Comparison of ENCODE assay signal across 1 cellular context in the genomic region with DNA sequence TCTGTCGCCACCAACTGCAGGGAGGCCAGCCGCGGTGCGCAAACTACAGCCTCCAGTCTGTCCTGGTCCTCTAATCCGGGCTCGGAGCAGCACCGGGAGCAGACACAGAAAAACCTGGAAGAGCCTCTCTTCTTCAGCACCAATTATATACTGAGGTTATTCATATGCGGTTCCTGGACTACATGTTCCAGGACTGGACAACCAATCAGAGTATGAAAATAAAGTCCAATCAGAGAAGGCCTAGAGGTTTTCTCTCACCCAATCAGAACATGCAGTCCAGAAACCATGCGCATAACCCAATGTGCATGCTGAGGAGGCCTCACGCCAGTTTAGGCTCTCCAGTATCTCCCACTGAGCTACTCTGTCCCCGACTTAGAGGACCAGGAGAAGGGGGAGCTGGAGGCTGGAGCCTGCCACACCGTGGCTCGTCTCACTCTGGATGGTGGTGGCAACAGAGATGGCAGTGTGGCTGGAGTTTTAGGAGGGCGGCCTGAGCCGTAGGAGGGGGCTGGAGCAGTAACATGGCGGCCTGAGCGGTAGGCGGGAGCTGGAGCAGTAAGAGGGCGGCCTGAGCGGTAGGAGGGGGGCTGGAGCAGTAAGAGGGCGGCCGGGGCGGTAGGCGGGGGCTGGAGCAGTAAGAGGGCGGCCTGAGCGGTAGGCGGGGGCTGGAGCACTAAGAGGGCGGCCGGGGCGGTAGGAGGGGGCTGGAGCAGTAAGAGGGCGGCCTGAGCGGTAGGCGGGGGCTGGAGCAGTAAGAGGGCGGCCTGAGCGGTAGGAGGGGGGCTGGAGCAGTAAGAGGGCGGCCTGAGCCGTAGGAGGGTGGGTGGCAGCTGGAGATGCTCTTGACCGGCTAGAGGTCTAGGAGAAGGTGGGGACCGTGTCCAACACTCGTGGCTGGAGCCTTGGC.
A peak's percentile ranks its signal among the peaks of the same experiment; 100 is the strongest.
TF ChIP-seq lines count a peak whose summit lies in the region.

No MANE protein-coding gene starts in this region.

TF ChIP-seq in WTC11, 78 proteins besides CTCF, POLR2A, EP300 and RAD21 (continued from another document):
- TF ChIP-seq, protein P1, sequence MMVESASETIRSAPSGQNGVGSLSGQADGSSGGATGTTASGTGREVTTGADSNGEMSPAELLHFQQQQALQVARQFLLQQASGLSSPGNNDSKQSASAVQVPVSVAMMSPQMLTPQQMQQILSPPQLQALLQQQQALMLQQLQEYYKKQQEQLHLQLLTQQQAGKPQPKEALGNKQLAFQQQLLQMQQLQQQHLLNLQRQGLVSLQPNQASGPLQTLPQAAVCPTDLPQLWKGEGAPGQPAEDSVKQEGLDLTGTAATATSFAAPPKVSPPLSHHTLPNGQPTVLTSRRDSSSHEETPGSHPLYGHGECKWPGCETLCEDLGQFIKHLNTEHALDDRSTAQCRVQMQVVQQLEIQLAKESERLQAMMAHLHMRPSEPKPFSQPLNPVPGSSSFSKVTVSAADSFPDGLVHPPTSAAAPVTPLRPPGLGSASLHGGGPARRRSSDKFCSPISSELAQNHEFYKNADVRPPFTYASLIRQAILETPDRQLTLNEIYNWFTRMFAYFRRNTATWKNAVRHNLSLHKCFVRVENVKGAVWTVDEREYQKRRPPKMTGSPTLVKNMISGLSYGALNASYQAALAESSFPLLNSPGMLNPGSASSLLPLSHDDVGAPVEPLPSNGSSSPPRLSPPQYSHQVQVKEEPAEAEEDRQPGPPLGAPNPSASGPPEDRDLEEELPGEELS (CRISPR knock-in tag; IDR thresholded peaks at IDR 0.05), result 0 out of 2 replicates have a peak, but pooled peaks have one; percentile 32
